In the genomic region with DNA sequence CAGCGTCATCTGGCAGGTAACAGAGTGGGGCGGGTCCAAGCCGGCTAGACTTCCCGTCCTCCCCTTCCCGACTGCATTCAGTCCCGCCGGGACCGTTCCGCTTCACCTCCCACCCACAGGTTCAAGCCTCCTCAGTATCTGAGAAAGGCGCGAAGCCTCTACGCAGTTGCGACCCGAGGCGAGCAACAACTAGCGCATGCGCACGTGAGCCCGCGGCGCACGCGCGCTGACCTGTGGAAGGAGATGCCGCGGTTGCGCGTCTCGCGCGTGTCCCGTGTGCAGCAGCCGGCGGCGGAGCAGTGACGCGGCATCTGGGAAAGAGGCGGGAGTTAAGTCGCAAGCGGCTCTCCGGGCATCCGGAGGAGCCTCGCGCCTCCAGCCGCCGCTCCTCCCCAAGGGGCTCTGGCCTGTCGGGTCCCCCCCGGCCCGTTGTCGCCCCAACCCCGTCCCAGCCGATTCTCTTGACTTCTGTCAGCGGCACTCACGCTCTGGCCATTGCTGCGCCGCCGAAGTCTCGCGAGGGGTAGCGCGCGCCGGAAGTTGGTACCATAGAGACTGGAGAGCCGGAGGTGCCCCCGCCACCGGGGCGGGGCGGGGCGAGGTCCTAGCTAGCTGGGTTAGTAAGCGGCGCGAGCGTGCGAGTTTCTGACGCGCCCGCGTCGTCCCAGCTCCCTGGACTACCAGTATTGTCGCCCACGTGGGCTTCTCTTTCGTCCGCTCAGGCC, we compare ENCODE assay signal across 8 cellular contexts. TPM values are rescaled to one million over a fixed set of nuclear protein-coding genes. Genes with fewer than 3 reads are reported as not detected.
DNase-seq lines count a peak whose midpoint lies in the region; ATAC-seq, FAIRE-seq and TF ChIP-seq lines count a peak whose summit lies in the region.

A gene with protein sequence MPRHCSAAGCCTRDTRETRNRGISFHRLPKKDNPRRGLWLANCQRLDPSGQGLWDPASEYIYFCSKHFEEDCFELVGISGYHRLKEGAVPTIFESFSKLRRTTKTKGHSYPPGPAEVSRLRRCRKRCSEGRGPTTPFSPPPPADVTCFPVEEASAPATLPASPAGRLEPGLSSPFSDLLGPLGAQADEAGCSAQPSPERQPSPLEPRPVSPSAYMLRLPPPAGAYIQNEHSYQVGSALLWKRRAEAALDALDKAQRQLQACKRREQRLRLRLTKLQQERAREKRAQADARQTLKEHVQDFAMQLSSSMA (minus strand): TSS at position 518 of the 725 bp plus-strand sequence. CDS start 207 bp downstream, at position 311.

- H3K4me1 Mint-ChIP-seq in WTC11, result peaks cover 18% of the 10 kb centered on the region

- H3K4me2 ChIP-seq in smooth muscle cell, result peak within 1 kb of the TSS; percentile 97

- H3K36me3 Mint-ChIP-seq in WTC11, result no peaks in the 10 kb centered on the region

- DNase-seq in AG09309 (ENCODE audit: low read depth) (peak; percentile 70), NCI-H226 (peak; percentile 80), WTC11 (ENCODE audit: low spot score) (peak; percentile 94), bronchial epithelial cell (ENCODE audit: low read depth) (peak; percentile 83), iPS-NIHi7 (ENCODE audit: extremely low spot score) (peak; percentile 94), smooth muscle cell (lab: John Stamatoyannopoulos, UW; ENCODE audit: unreplicated experiment) (peak; percentile 98)

- H3K36me3 ChIP-seq in bronchial epithelial cell (ENCODE audit: control insufficient read depth, insufficient read depth, low read length) (peaks cover 10% of the 10 kb centered on the region), smooth muscle cell (ENCODE audit: low read depth) (no peaks in the 10 kb centered on the region)

- TF ChIP-seq CTCF in AG09309 (IDR thresholded peaks at IDR 0.05; ENCODE audit: control insufficient read depth, insufficient read depth, low read depth, low read length, missing control alignments), result no peak
- no peak for TF ChIP-seq CTCF in WTC11 (IDR thresholded peaks at IDR 0.05)
- no peak for TF ChIP-seq CTCF in bronchial epithelial cell (IDR thresholded peaks at IDR 0.05; ENCODE audit: insufficient read depth, low read length, severe bottlenecking)
- no peak for TF ChIP-seq CTCF in smooth muscle cell (IDR thresholded peaks at IDR 0.05; ENCODE audit: borderline replicate concordance, insufficient read depth, poor library complexity, severe bottlenecking)

- H3K27ac ChIP-seq in smooth muscle cell (ENCODE audit: low read depth), result peak within 1 kb of the TSS; percentile 98

- no peaks in the 10 kb centered on the region for H4K20me1 ChIP-seq in smooth muscle cell (ENCODE audit: low read depth)

- H3K4me3 ChIP-seq in AG09309 (ENCODE audit: control insufficient read depth, low read depth, low read length) (peak within 1 kb of the TSS; percentile 92), bronchial epithelial cell (ENCODE audit: low read depth, low read length) (peak within 1 kb of the TSS; percentile 88), smooth muscle cell (peak within 1 kb of the TSS; percentile 88)

- CTCF ChIA-PET in WTC11 (lab: Charles Lee), result interaction anchor here (0.7 to 2.4 kb wide), 10 partner anchors 13 to 116 kb away, joined by 3 to 19 read pairs (median 4); a partner anchor contains a TSS

- peaks cover 6% of the 10 kb centered on the region for H3F3A ChIP-seq in smooth muscle cell (ENCODE audit: low read depth)

- no peaks in the 10 kb centered on the region for H3K9me3 Mint-ChIP-seq in WTC11

- peak; percentile 90 for ATAC-seq in GM19023 (IDR thresholded peaks at IDR 0.05; ENCODE audit: unreplicated experiment)
- ATAC-seq in HG03196 (IDR thresholded peaks at IDR 0.05; ENCODE audit: unreplicated experiment), result peak; percentile 79
- ATAC-seq in WTC11, result peak; percentile 87

- H2AFZ ChIP-seq in smooth muscle cell (ENCODE audit: low read depth), result peak within 1 kb of the TSS; percentile 81

- no peak for FAIRE-seq in bronchial epithelial cell (lab: Jason Lieb, UNC)

- 1% methylated on average over 80 of the region's 83 CpGs for WGBS in smooth muscle cell (ENCODE audit: low lambda C conversion rate)

- no peaks in the 10 kb centered on the region for H3K27me3 Mint-ChIP-seq in WTC11 (ENCODE audit: low read depth)

- H3K79me2 ChIP-seq in smooth muscle cell (ENCODE audit: low read depth), result peaks cover 9% of the 10 kb centered on the region

- H3K27me3 ChIP-seq in bronchial epithelial cell (ENCODE audit: control insufficient read depth, insufficient read depth, low read length), result no peaks in the 10 kb centered on the region
- no peaks in the 10 kb centered on the region for H3K27me3 ChIP-seq in smooth muscle cell (ENCODE audit: low read depth)

- peak within 1 kb of the TSS; percentile 97 for H3K9ac ChIP-seq in smooth muscle cell (ENCODE audit: low read depth)

- H3K9me3 ChIP-seq in smooth muscle cell (replicated peaks; ENCODE audit: low read depth), result no peaks in the 10 kb centered on the region

- H3K4me3 Mint-ChIP-seq in WTC11, result peak within 1 kb of the TSS; percentile 87

- peaks cover 13% of the 10 kb centered on the region for H3K4me1 ChIP-seq in smooth muscle cell (ENCODE audit: low read depth)

- peak within 1 kb of the TSS; percentile 97 for H3K27ac Mint-ChIP-seq in WTC11

- POLR2A ChIA-PET in WTC11 (lab: Charles Lee), result interaction anchor here (0.8 to 1.4 kb wide), 3 partner anchors 13 to 20 kb away, joined by 3 to 5 read pairs (median 3); a partner anchor contains a TSS

TF ChIP-seq in WTC11, 78 proteins besides CTCF, POLR2A, EP300 and RAD21 (continues in another document):
- peak; percentile 51; the same call in 1 of the 2 replicates for TF ChIP-seq TCF7 (CRISPR knock-in tag; IDR thresholded peaks at IDR 0.05; ENCODE audit: low read depth)
- TF ChIP-seq, protein P1, sequence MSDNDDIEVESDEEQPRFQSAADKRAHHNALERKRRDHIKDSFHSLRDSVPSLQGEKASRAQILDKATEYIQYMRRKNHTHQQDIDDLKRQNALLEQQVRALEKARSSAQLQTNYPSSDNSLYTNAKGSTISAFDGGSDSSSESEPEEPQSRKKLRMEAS (CRISPR knock-in tag; IDR thresholded peaks at IDR 0.05), result peak; percentile 95
- TF ChIP-seq, protein P2, sequence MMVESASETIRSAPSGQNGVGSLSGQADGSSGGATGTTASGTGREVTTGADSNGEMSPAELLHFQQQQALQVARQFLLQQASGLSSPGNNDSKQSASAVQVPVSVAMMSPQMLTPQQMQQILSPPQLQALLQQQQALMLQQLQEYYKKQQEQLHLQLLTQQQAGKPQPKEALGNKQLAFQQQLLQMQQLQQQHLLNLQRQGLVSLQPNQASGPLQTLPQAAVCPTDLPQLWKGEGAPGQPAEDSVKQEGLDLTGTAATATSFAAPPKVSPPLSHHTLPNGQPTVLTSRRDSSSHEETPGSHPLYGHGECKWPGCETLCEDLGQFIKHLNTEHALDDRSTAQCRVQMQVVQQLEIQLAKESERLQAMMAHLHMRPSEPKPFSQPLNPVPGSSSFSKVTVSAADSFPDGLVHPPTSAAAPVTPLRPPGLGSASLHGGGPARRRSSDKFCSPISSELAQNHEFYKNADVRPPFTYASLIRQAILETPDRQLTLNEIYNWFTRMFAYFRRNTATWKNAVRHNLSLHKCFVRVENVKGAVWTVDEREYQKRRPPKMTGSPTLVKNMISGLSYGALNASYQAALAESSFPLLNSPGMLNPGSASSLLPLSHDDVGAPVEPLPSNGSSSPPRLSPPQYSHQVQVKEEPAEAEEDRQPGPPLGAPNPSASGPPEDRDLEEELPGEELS (CRISPR knock-in tag; IDR thresholded peaks at IDR 0.05), result peak; percentile 79; the same call in 1 of the 2 replicates
- TF ChIP-seq, protein P3, sequence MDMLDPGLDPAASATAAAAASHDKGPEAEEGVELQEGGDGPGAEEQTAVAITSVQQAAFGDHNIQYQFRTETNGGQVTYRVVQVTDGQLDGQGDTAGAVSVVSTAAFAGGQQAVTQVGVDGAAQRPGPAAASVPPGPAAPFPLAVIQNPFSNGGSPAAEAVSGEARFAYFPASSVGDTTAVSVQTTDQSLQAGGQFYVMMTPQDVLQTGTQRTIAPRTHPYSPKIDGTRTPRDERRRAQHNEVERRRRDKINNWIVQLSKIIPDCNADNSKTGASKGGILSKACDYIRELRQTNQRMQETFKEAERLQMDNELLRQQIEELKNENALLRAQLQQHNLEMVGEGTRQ (CRISPR knock-in tag; IDR thresholded peaks at IDR 0.05), result no peak
- 0 out of 2 replicates have a peak, but pooled peaks have one; percentile 26 for TF ChIP-seq NFYB (CRISPR knock-in tag; conservative IDR thresholded peaks at IDR 0.05; ENCODE audit: low read depth)
- TF ChIP-seq MYBL2 (CRISPR knock-in tag; IDR thresholded peaks at IDR 0.05), result peak; percentile 76
- TF ChIP-seq SMAD3 (CRISPR knock-in tag; IDR thresholded peaks at IDR 0.05; ENCODE audit: borderline replicate concordance), result peak; percentile 70; the same call in 1 of the 2 replicates
- TF ChIP-seq, protein P4, sequence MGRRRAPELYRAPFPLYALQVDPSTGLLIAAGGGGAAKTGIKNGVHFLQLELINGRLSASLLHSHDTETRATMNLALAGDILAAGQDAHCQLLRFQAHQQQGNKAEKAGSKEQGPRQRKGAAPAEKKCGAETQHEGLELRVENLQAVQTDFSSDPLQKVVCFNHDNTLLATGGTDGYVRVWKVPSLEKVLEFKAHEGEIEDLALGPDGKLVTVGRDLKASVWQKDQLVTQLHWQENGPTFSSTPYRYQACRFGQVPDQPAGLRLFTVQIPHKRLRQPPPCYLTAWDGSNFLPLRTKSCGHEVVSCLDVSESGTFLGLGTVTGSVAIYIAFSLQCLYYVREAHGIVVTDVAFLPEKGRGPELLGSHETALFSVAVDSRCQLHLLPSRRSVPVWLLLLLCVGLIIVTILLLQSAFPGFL (CRISPR knock-in tag; IDR thresholded peaks at IDR 0.05; ENCODE audit: borderline replicate concordance), result no peak

RNA-seq across cellular contexts. Expression of the gene that starts here (rescaled TPM):
- total RNA-seq in WTC11 (2021) (18.7 to 23.9 TPM (median 19.3 TPM) in 3 replicates), bronchial epithelial cell (23.2 and 29.0 TPM in 2 replicates), smooth muscle cell (16.6 and 28.0 TPM in 2 replicates)
- polyA plus RNA-seq in smooth muscle cell, result 26.8 and 38.6 TPM in 2 replicates

Comparison
In these comparisons a context has a peak if more than half of its experiments do, and no peak if none do; other contexts are left out.
1. Peak in every context shown above with its lines: DNase-seq, ATAC-seq, H3K4me3 ChIP-seq and H3K27ac ChIP-seq.